In genomic region chr5:158170060-158170459, GRCh38 we compare ENCODE assay signal across 23 cellular contexts.
A peak's percentile ranks its signal among the peaks of the same experiment; 100 is the strongest.
DNase-seq lines count a peak whose midpoint lies in the region; ATAC-seq and TF ChIP-seq lines count a peak whose summit lies in the region.
"Had no signal": no experiment of that assay in that cellular context is flagged by ENCODE, and none has a peak within 500 bp of the region (broad histone marks: within the 10 kb centered on the region; RNA-seq: fewer than 3 reads in every experiment).

No MANE protein-coding gene starts in this region.

- H3K9me3 Mint-ChIP-seq in activated naive CD8-positive, alpha-beta T cell treated with anti-CD3 and anti-CD28 coated beads for 36 hours = no peaks in the 10 kb centered on the region

- H3K27me3 ChIP-seq in stomach = peaks cover 0 to 8% (median 0%) of the 10 kb centered on the region in 3 donors
- H3K27me3 ChIP-seq: BLaER1, SJSA1 had no signal

- no peak for TF ChIP-seq CTCF in mucosa of descending colon (IDR thresholded peaks at IDR 0.05)
- TF ChIP-seq CTCF in stomach (IDR thresholded peaks at IDR 0.05) = no peak

- no peak overlapping the region for H3K27ac Mint-ChIP-seq in activated naive CD8-positive, alpha-beta T cell treated with anti-CD3 and anti-CD28 coated beads for 36 hours
- H3K27ac Mint-ChIP-seq: CD4-positive, CD25-positive, alpha-beta regulatory T cell had no signal

- peak; percentile 90 for ATAC-seq in mucosa of descending colon
- ATAC-seq: GM12878, Right ventricle myocardium inferior had no signal

- no peak overlapping the region for H3K27ac ChIP-seq in stomach
- H3K27ac ChIP-seq: BLaER1, HL-60, PC-9, SJSA1 had no signal

- H3K9me3 ChIP-seq in mucosa of descending colon (no peaks in the 10 kb centered on the region), stomach (no peaks in the 10 kb centered on the region)
- H3K9me3 ChIP-seq: SJSA1 had no signal

- H3K36me3 Mint-ChIP-seq in activated naive CD8-positive, alpha-beta T cell treated with anti-CD3 and anti-CD28 coated beads for 36 hours = no peaks in the 10 kb centered on the region
- H3K36me3 Mint-ChIP-seq: CD4-positive, CD25-positive, alpha-beta regulatory T cell had no signal

- no peaks in the 10 kb centered on the region for H3K27me3 Mint-ChIP-seq in activated naive CD8-positive, alpha-beta T cell treated with anti-CD3 and anti-CD28 coated beads for 36 hours

- no peak for TF ChIP-seq EP300 in stomach (IDR thresholded peaks at IDR 0.05)

- no peak overlapping the region for H3K4me3 ChIP-seq in mucosa of descending colon
- H3K4me3 ChIP-seq in stomach = no peak overlapping the region
- H3K4me3 ChIP-seq: BLaER1, GM12878, PC-9, SJSA1 had no signal

- no peaks in the 10 kb centered on the region for H3K4me1 Mint-ChIP-seq in activated naive CD8-positive, alpha-beta T cell treated with anti-CD3 and anti-CD28 coated beads for 36 hours

- H3K4me1 ChIP-seq in mucosa of descending colon (ENCODE audit: low read depth) (peaks cover 4% of the 10 kb centered on the region), stomach (peaks cover 0 to 6% (median 2%) of the 10 kb centered on the region in 4 donors)

- no peak overlapping the region for H3K4me3 Mint-ChIP-seq in activated naive CD8-positive, alpha-beta T cell treated with anti-CD3 and anti-CD28 coated beads for 36 hours
- H3K4me3 Mint-ChIP-seq: CD4-positive, CD25-positive, alpha-beta regulatory T cell had no signal

- no peak for TF ChIP-seq POLR2A in stomach (IDR thresholded peaks at IDR 0.05)

- DNase-seq in HT-29 (ENCODE audit: low spot score) = peak; percentile 32
- peak; percentile 12 for DNase-seq in amniotic epithelial cell (ENCODE audit: low read depth)
- DNase-seq in mucosa of descending colon = peak; percentile 48 to 68 (median 55)
- peak; percentile 43 for DNase-seq in stomach
- no peak for DNase-seq in NCI-H69 (lab: John Stamatoyannopoulos, UW)
- DNase-seq in activated naive CD8-positive, alpha-beta T cell treated with anti-CD3 and anti-CD28 coated beads for 36 hours = no peak
- DNase-seq in NCI-H128 (lab: John Stamatoyannopoulos, UW; ENCODE audit: unreplicated experiment) = no peak
- DNase-seq: CD4-positive, CD25-positive, alpha-beta regulatory T cell; EL; GDM1; Karpas-422; NCI-H1105; NCI-H2029; NCI-H446; NCI-H524 treated with DMSO at 0.1 percent for 48 hours; NCI-H82; NK-92 treated with Interleukin-12 subunit alpha and Interleukin-12 subunit beta, amount 100 ng/mL, for 24 hours; PC-9 had no signal

- intact Hi-C loops in mucosa of descending colon (cut with DNase I, micrococcal nuclease) = loop anchor here (5.0 to 10.0 kb wide), 4 partner anchors 525 to 1045 kb away; no protein-coding TSS in a partner anchor
- intact Hi-C loops in stomach (cut with DNase I; ENCODE audit: low total_unique reads) = loop anchor here (10.0 kb wide), 2 partner anchors 525 to 935 kb away; no protein-coding TSS in a partner anchor

- H3K36me3 ChIP-seq in mucosa of descending colon (ENCODE audit: low read depth) = no peaks in the 10 kb centered on the region
- no peaks in the 10 kb centered on the region for H3K36me3 ChIP-seq in stomach
- H3K36me3 ChIP-seq: SJSA1 had no signal

- 38 to 56% (median 52%) methylated on average over 3 of the region's 3 CpGs for WGBS in stomach, 5 donors

Comparison
In these comparisons a context has a peak if more than half of its experiments do, and no peak if none do; other contexts are left out.
1. DNase-seq: peak in HT-29 (single experiment), amniotic epithelial cell (single experiment), mucosa of descending colon (3 of 3) and stomach (single experiment); none in NCI-H69 (single experiment), activated naive CD8-positive, alpha-beta T cell treated with anti-CD3 and anti-CD28 coated beads for 36 hours (single experiment) and NCI-H128 (single experiment).